Comparison of ENCODE assay signal across 16 cellular contexts in the genomic region with DNA sequence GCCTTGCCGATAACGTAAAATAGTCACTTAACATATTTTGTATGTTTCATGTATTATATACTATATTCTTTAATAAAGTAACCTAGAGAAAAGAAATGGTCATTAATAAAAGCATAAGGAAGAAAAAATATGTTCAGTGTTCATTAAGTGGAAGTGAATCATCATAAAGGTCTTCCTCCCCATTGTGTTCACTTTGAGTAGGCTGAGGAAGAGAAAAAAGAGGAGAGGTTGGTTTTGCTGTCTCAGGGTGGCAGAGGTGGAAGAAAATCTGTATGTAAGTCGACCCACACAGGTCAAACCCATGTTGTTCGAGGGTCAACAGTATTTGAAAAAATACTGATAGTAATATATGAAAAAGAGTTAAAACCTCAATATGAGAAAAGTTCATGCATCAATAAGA.
"Had no signal": no experiment of that assay in that cellular context is flagged by ENCODE, and none has a peak within 500 bp of the region (broad histone marks: within the 10 kb centered on the region; RNA-seq: fewer than 3 reads in every experiment).

No MANE protein-coding gene starts in this region.

- DNase-seq: KBM-7, MV-4-11, NCI-H1048, NCI-H1105, NCI-H1417, NCI-H1436 treated with DMSO at 0.1 percent for 48 hours, NCI-H1694, NCI-H187 treated with DMSO at 0.1 percent for 48 hours, NCI-H2029 treated with DMSO at 0.1 percent for 48 hours, NCI-H2171 treated with DMSO at 0.1 percent for 48 hours, NCI-H524, NCI-H526 treated with DMSO at 0.1 percent for 48 hours, NCI-H748 treated with DMSO at 0.1 percent for 48 hours, PC-3, SHP77, SW 1271 had no signal
